1 cellular context compared by ENCODE assay signal in the genomic region with DNA sequence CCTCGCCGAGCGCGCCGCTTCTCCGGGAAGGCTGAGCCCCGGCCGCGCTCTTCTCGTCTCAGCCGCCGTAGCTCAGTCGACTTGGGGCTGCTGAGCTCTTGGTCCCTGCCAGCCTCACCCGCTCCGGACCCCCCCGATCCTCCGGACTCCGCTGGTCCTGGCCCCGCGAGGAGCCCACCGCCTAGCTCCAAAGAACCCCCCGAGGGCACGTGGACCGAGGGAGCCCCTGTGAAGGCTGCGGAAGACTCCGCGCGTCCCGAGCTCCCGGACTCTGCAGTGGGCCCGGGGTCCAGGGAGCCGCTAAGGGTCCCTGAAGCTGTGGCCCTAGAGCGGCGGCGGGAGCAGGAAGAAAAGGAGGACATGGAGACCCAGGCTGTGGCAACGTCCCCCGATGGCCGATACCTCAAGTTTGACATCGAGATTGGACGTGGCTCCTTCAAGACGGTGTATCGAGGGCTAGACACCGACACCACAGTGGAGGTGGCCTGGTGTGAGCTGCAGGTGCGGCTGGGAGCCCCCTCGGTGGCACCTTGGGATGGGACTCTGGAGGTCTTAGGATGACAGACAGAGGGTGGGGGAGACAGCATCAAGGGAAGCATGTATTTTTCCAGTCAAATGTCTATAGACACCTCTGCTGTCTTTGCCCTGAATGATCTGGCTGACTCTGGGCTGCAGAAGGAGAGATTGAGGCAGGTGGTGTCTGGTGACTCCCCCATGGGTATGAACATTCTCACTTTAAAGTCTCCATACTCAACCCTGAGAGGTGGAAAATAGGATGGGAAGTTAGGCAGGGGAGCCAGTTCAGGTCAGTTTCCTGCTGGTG.
A peak's percentile ranks its signal among the peaks of the same experiment; 100 is the strongest.
TF ChIP-seq lines count a peak whose summit lies in the region.

No MANE protein-coding gene starts in this region.

TF ChIP-seq in HepG2, 621 proteins besides CTCF, POLR2A, EP300 and RAD21 (continued from another document and continues in another):
- TF ChIP-seq, protein P1, sequence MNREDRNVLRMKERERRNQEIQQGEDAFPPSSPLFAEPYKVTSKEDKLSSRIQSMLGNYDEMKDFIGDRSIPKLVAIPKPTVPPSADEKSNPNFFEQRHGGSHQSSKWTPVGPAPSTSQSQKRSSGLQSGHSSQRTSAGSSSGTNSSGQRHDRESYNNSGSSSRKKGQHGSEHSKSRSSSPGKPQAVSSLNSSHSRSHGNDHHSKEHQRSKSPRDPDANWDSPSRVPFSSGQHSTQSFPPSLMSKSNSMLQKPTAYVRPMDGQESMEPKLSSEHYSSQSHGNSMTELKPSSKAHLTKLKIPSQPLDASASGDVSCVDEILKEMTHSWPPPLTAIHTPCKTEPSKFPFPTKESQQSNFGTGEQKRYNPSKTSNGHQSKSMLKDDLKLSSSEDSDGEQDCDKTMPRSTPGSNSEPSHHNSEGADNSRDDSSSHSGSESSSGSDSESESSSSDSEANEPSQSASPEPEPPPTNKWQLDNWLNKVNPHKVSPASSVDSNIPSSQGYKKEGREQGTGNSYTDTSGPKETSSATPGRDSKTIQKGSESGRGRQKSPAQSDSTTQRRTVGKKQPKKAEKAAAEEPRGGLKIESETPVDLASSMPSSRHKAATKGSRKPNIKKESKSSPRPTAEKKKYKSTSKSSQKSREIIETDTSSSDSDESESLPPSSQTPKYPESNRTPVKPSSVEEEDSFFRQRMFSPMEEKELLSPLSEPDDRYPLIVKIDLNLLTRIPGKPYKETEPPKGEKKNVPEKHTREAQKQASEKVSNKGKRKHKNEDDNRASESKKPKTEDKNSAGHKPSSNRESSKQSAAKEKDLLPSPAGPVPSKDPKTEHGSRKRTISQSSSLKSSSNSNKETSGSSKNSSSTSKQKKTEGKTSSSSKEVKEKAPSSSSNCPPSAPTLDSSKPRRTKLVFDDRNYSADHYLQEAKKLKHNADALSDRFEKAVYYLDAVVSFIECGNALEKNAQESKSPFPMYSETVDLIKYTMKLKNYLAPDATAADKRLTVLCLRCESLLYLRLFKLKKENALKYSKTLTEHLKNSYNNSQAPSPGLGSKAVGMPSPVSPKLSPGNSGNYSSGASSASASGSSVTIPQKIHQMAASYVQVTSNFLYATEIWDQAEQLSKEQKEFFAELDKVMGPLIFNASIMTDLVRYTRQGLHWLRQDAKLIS (CRISPR knock-in tag; IDR thresholded peaks at IDR 0.05), result no peak
- TF ChIP-seq, protein P2, sequence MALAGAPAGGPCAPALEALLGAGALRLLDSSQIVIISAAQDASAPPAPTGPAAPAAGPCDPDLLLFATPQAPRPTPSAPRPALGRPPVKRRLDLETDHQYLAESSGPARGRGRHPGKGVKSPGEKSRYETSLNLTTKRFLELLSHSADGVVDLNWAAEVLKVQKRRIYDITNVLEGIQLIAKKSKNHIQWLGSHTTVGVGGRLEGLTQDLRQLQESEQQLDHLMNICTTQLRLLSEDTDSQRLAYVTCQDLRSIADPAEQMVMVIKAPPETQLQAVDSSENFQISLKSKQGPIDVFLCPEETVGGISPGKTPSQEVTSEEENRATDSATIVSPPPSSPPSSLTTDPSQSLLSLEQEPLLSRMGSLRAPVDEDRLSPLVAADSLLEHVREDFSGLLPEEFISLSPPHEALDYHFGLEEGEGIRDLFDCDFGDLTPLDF (CRISPR knock-in tag; IDR thresholded peaks at IDR 0.05), result no peak
- TF ChIP-seq ZNF674 (CRISPR knock-in tag; IDR thresholded peaks at IDR 0.05; ENCODE audit: low read depth) (no peak), RFX1 (IDR thresholded peaks at IDR 0.05) (no peak), SRY (CRISPR knock-in tag; IDR thresholded peaks at IDR 0.05) (0 out of 2 replicates have a peak, but pooled peaks have one; percentile 5), AKAP8 (CRISPR knock-in tag; IDR thresholded peaks at IDR 0.05) (peak; percentile 1; the same call in 1 of the 2 replicates), ZNF879 (CRISPR knock-in tag; IDR thresholded peaks at IDR 0.05) (0 out of 2 replicates have a peak, but pooled peaks have one; percentile 42), JDP2 (CRISPR knock-in tag; IDR thresholded peaks at IDR 0.05; ENCODE audit: borderline replicate concordance) (no peak), MATR3 (CRISPR knock-in tag; IDR thresholded peaks at IDR 0.05) (no peak), JUNB (CRISPR knock-in tag; IDR thresholded peaks at IDR 0.05; ENCODE audit: borderline replicate concordance) (no peak), SIX4 (CRISPR knock-in tag; IDR thresholded peaks at IDR 0.05) (no peak), PCBP2 (optimal IDR thresholded peaks at IDR 0.05; ENCODE audit: low read depth, low read length, poor library complexity, severe bottlenecking) (no peak), POLR2G (IDR thresholded peaks at IDR 0.05; ENCODE audit: low read depth, low read length) (no peak), TBX3 (IDR thresholded peaks at IDR 0.05; ENCODE audit: borderline replicate concordance) (no peak), PBX2 (CRISPR knock-in tag; IDR thresholded peaks at IDR 0.05) (no peak), ZFP36L2 (CRISPR knock-in tag; IDR thresholded peaks at IDR 0.05) (no peak), HNRNPK (IDR thresholded peaks at IDR 0.05; ENCODE audit: low read depth, low read length, poor library complexity, severe bottlenecking) (no peak), ZSCAN22 (CRISPR knock-in tag; IDR thresholded peaks at IDR 0.05) (no peak), ZNF329 (CRISPR knock-in tag; IDR thresholded peaks at IDR 0.05; ENCODE audit: low read depth) (no peak), CHD4 (IDR thresholded peaks at IDR 0.05; ENCODE audit: borderline replicate concordance, low read length) (no peak), PHF20 (CRISPR knock-in tag; IDR thresholded peaks at IDR 0.05) (no peak), CBX1 (IDR thresholded peaks at IDR 0.05; ENCODE audit: low read depth) (no peak), RXRB (CRISPR knock-in tag; IDR thresholded peaks at IDR 0.05; ENCODE audit: borderline replicate concordance) (no peak), TFAP4 (IDR thresholded peaks at IDR 0.05; ENCODE audit: borderline replicate concordance, low read depth) (no peak), ZNF501 (CRISPR knock-in tag; IDR thresholded peaks at IDR 0.05) (peak; percentile 45), BHLHE40 (IDR thresholded peaks at IDR 0.05; ENCODE audit: low read length) (no peak), AGO2 (optimal IDR thresholded peaks at IDR 0.05; ENCODE audit: low read depth, low read length) (peak; percentile 89), SYNCRIP (IDR thresholded peaks at IDR 0.05; ENCODE audit: insufficient read depth, low read depth, low read length) (no peak), FLYWCH1 (CRISPR knock-in tag; IDR thresholded peaks at IDR 0.05) (no peak), ZNF572 (CRISPR knock-in tag; IDR thresholded peaks at IDR 0.05) (no peak), ZMYM4 (CRISPR knock-in tag; IDR thresholded peaks at IDR 0.05) (0 out of 2 replicates have a peak, but pooled peaks have one; percentile 5), POGZ (CRISPR knock-in tag; IDR thresholded peaks at IDR 0.05) (no peak), TFDP2 (CRISPR knock-in tag; IDR thresholded peaks at IDR 0.05) (no peak), GPN1 (CRISPR knock-in tag; IDR thresholded peaks at IDR 0.05; ENCODE audit: borderline replicate concordance) (no peak), MAFG (CRISPR knock-in tag; IDR thresholded peaks at IDR 0.05) (no peak), ZNF616 (CRISPR knock-in tag; IDR thresholded peaks at IDR 0.05; ENCODE audit: low read depth) (0 out of 2 replicates have a peak, but pooled peaks have one; percentile 2), RXRA (CRISPR knock-in tag; IDR thresholded peaks at IDR 0.05) (peak; percentile 43; the same call in 1 of the 2 replicates), ZBTB7A (CRISPR knock-in tag; IDR thresholded peaks at IDR 0.05) (no peak), ZBTB25 (CRISPR knock-in tag; IDR thresholded peaks at IDR 0.05) (peak; percentile 24; the same call in 1 of the 2 replicates), ZBTB7B (CRISPR knock-in tag; IDR thresholded peaks at IDR 0.05) (no peak), NBN (conservative IDR thresholded peaks at IDR 0.05) (no peak), HDAC1 (CRISPR knock-in tag; IDR thresholded peaks at IDR 0.05) (no peak), ZZZ3 (CRISPR knock-in tag; IDR thresholded peaks at IDR 0.05; ENCODE audit: borderline replicate concordance) (0 out of 2 replicates have a peak, but pooled peaks have one; percentile 49), ATRX (CRISPR knock-in tag; IDR thresholded peaks at IDR 0.05; ENCODE audit: borderline replicate concordance) (no peak), RBAK (CRISPR knock-in tag; IDR thresholded peaks at IDR 0.05) (no peak), SPEN (CRISPR knock-in tag; IDR thresholded peaks at IDR 0.05; ENCODE audit: low read depth) (no peak), ZNF3 (CRISPR knock-in tag; IDR thresholded peaks at IDR 0.05) (no peak), ZNF101 (CRISPR knock-in tag; IDR thresholded peaks at IDR 0.05; ENCODE audit: borderline replicate concordance, low read depth) (no peak)
- TF ChIP-seq, protein P3, sequence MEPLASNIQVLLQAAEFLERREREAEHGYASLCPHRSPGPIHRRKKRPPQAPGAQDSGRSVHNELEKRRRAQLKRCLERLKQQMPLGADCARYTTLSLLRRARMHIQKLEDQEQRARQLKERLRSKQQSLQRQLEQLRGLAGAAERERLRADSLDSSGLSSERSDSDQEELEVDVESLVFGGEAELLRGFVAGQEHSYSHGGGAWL (CRISPR knock-in tag; IDR thresholded peaks at IDR 0.05), result peak; percentile 62
- TF ChIP-seq, protein P4, sequence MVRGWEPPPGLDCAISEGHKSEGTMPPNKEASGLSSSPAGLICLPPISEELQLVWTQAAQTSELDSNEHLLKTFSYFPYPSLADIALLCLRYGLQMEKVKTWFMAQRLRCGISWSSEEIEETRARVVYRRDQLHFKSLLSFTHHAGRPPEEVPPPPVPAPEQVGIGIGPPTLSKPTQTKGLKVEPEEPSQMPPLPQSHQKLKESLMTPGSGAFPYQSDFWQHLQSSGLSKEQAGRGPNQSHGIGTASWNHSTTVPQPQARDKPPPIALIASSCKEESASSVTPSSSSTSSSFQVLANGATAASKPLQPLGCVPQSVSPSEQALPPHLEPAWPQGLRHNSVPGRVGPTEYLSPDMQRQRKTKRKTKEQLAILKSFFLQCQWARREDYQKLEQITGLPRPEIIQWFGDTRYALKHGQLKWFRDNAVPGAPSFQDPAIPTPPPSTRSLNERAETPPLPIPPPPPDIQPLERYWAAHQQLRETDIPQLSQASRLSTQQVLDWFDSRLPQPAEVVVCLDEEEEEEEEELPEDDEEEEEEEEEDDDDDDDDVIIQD (CRISPR knock-in tag; IDR thresholded peaks at IDR 0.05; ENCODE audit: low read depth), result no peak
- TF ChIP-seq, protein P5, sequence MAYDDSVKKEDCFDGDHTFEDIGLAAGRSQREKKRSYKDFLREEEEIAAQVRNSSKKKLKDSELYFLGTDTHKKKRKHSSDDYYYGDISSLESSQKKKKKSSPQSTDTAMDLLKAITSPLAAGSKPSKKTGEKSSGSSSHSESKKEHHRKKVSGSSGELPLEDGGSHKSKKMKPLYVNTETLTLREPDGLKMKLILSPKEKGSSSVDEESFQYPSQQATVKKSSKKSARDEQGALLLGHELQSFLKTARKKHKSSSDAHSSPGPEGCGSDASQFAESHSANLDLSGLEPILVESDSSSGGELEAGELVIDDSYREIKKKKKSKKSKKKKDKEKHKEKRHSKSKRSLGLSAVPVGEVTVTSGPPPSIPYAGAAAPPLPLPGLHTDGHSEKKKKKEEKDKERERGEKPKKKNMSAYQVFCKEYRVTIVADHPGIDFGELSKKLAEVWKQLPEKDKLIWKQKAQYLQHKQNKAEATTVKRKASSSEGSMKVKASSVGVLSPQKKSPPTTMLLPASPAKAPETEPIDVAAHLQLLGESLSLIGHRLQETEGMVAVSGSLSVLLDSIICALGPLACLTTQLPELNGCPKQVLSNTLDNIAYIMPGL (CRISPR knock-in tag; IDR thresholded peaks at IDR 0.05; ENCODE audit: borderline replicate concordance in 1 of 2, low read depth in 1 of 2), result peak in 1 of 2 experiments; percentile 18; a peak in 2 of 4 replicates
- TF ChIP-seq, protein P6, sequence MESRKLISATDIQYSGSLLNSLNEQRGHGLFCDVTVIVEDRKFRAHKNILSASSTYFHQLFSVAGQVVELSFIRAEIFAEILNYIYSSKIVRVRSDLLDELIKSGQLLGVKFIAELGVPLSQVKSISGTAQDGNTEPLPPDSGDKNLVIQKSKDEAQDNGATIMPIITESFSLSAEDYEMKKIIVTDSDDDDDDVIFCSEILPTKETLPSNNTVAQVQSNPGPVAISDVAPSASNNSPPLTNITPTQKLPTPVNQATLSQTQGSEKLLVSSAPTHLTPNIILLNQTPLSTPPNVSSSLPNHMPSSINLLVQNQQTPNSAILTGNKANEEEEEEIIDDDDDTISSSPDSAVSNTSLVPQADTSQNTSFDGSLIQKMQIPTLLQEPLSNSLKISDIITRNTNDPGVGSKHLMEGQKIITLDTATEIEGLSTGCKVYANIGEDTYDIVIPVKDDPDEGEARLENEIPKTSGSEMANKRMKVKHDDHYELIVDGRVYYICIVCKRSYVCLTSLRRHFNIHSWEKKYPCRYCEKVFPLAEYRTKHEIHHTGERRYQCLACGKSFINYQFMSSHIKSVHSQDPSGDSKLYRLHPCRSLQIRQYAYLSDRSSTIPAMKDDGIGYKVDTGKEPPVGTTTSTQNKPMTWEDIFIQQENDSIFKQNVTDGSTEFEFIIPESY (CRISPR knock-in tag; IDR thresholded peaks at IDR 0.05), result peak; percentile 2; the same call in 1 of the 2 replicates
